1 cellular context compared by ENCODE assay signal in genomic region chr11:60769811-60770210, GRCh38.
TF ChIP-seq lines count a peak whose summit lies in the region.

No MANE protein-coding gene starts in this region.

TF ChIP-seq in IMR-90, 13 proteins besides CTCF, POLR2A, EP300 and RAD21:
- no peak for TF ChIP-seq NFE2L2 (IDR thresholded peaks at IDR 0.05; ENCODE audit: low read depth, low read length)
